In genomic region chr5:141349917-141350619, GRCh38 we compare ENCODE assay signal across 1 cellular context.
A peak's percentile ranks its signal among the peaks of the same experiment; 100 is the strongest.
TF ChIP-seq lines count a peak whose summit lies in the region.

Gene PCDHGB1 (plus strand): TSS chr5:141350099. CDS start chr5:141350261, 162 bp downstream.

TF ChIP-seq in K562, 482 proteins besides CTCF, POLR2A, EP300 and RAD21 (continued from another document):
- TF ChIP-seq DEAF1 (CRISPR knock-in tag; IDR thresholded peaks at IDR 0.05) = peak; percentile 35; the same call in 1 of the 2 replicates
- no peak for TF ChIP-seq ZNF282 (CRISPR knock-in tag; IDR thresholded peaks at IDR 0.05)
- TF ChIP-seq USF2 (CRISPR knock-in tag; IDR thresholded peaks at IDR 0.05) = no peak
- no peak for TF ChIP-seq FIP1L1 (IDR thresholded peaks at IDR 0.05; ENCODE audit: low read depth, low read length, poor library complexity, severe bottlenecking)
- peak; percentile 37; the same call in 1 of the 2 replicates for TF ChIP-seq SPI1 (IDR thresholded peaks at IDR 0.05; ENCODE audit: borderline replicate concordance, low read depth, low read length)
- no peak for TF ChIP-seq ARHGAP35 (IDR thresholded peaks at IDR 0.05; ENCODE audit: partially characterized antibody)
- no peak for TF ChIP-seq SMAD4 (CRISPR knock-in tag; conservative IDR thresholded peaks at IDR 0.05)
- no peak for TF ChIP-seq USF1 (CRISPR knock-in tag; IDR thresholded peaks at IDR 0.05)
- 0 out of 2 replicates have a peak, but pooled peaks have one; percentile 12 for TF ChIP-seq CTBP1 (IDR thresholded peaks at IDR 0.05; ENCODE audit: borderline replicate concordance)
- TF ChIP-seq ZNF12 (CRISPR knock-in tag; IDR thresholded peaks at IDR 0.05) = no peak
- no peak for TF ChIP-seq FOXK1 (CRISPR knock-in tag; IDR thresholded peaks at IDR 0.05; ENCODE audit: borderline replicate concordance)
- no peak for TF ChIP-seq RAD51 (IDR thresholded peaks at IDR 0.05; ENCODE audit: borderline replicate concordance, low read depth)
- no peak for TF ChIP-seq SAFB2 (IDR thresholded peaks at IDR 0.05; ENCODE audit: borderline replicate concordance, low read depth, low read length, severe bottlenecking)
- TF ChIP-seq MAZ (CRISPR knock-in tag; conservative IDR thresholded peaks at IDR 0.05 in 1 of 2, IDR thresholded peaks at IDR 0.05 in 1 of 2) = peak in 1 of 2 experiments; percentile 40; a peak in 1 of 4 replicates
- TF ChIP-seq RB1 (IDR thresholded peaks at IDR 0.05; ENCODE audit: low read depth) = 0 out of 2 replicates have a peak, but pooled peaks have one; percentile 11
- 0 out of 3 replicates have a peak, but pooled peaks of 1 of the 2 experiments have one; percentile 17 for TF ChIP-seq CBX3 (IDR thresholded peaks at IDR 0.05; ENCODE audit: borderline replicate concordance in 1 of 2, low read length in 2 of 2)
- TF ChIP-seq SMC3 (conservative IDR thresholded peaks at IDR 0.05; ENCODE audit: insufficient read depth, low read depth, low read length) = 0 out of 2 replicates have a peak, but pooled peaks have one; percentile 15
- TF ChIP-seq ETV1 (tag; conservative IDR thresholded peaks at IDR 0.05; ENCODE audit: low read depth) = peak; percentile 43; the same call in 1 of the 2 replicates
